In genomic region chr17:13044713-13045112, GRCh38 we compare ENCODE assay signal across 22 cellular contexts.
"Had no signal": no experiment of that assay in that cellular context is flagged by ENCODE, and none has a peak within 500 bp of the region (broad histone marks: within the 10 kb centered on the region; RNA-seq: fewer than 3 reads in every experiment).

No MANE protein-coding gene starts in this region.

- H3K27ac Mint-ChIP-seq: activated naive CD4-positive, alpha-beta T cell treated with anti-CD3 and anti-CD28 coated beads, Interleukin-2, amount 50 U/mL, for 72 hours; activated T-cell treated with anti-CD3 and anti-CD28 coated beads, Interleukin-2, amount 50 U/mL, for 24 hours; activated T-helper 17 cell treated with anti-CD3 and anti-CD28 coated beads, Interleukin-2, amount 50 U/mL, for 72 hours; natural killer cell; stimulated activated naive CD8-positive, alpha-beta T cell treated with anti-CD3 and anti-CD28 coated beads, Interleukin-15, amount 100 ng/mL, for 72 hours; T-helper 1 cell treated with Interleukin-12 subunit alpha and Interleukin-12 subunit beta and Interleukin-4 antibody, amounts not matched to agents 30 μg/mL and 1 μg/mL, for 36 hours; WTC11 had no signal

- ATAC-seq: activated naive CD4-positive, alpha-beta T cell treated with anti-CD3 and anti-CD28 coated beads, Interleukin-2, amount 50 U/mL, for 72 hours; activated T-helper 17 cell treated with anti-CD3 and anti-CD28 coated beads, Interleukin-2, amount 50 U/mL, for 72 hours; natural killer cell; pancreas; right cardiac atrium; stimulated activated naive CD8-positive, alpha-beta T cell treated with anti-CD3 and anti-CD28 coated beads, Interleukin-15, amount 100 ng/mL, for 72 hours; WTC11 had no signal

- H3K4me1 Mint-ChIP-seq: activated T-helper 17 cell treated with anti-CD3 and anti-CD28 coated beads, Interleukin-2, amount 50 U/mL, for 72 hours; central memory CD8-positive, alpha-beta T cell; natural killer cell; stimulated activated naive CD8-positive, alpha-beta T cell treated with anti-CD3 and anti-CD28 coated beads, Interleukin-15, amount 100 ng/mL, for 72 hours; WTC11 had no signal

- H3K36me3 Mint-ChIP-seq: activated naive CD4-positive, alpha-beta T cell treated with anti-CD3 and anti-CD28 coated beads, Interleukin-2, amount 50 U/mL, for 72 hours; natural killer cell; WTC11 had no signal

- DNase-seq: activated CD4-positive, alpha-beta T cell treated with anti-CD3 and anti-CD28 coated beads, Interleukin-2, amount 50 U/mL, for 4 hours; activated CD8-positive, alpha-beta memory T cell treated with anti-CD3 and anti-CD28 coated beads for 24 hours; activated CD8-positive, alpha-beta memory T cell treated with anti-CD3 and anti-CD28 coated beads, Interleukin-2, amount 50 U/mL, for 4 hours; activated T-cell treated with anti-CD3 and anti-CD28 coated beads, Interleukin-2, amount 50 U/mL, for 24 hours; adrenal gland; esophagus squamous epithelium; foreskin melanocyte; hippocampal formation; left ventricle myocardium inferior; midbrain; natural killer cell; pancreas; right cardiac atrium; stimulated activated CD4-positive, alpha-beta T cell treated with anti-CD3 and anti-CD28 coated beads, Interleukin-12 subunit alpha, Interleukin-12 subunit beta, amount 100 ng/mL, for 4 hours; stimulated activated naive CD8-positive, alpha-beta T cell treated with anti-CD3 and anti-CD28 coated beads, Interleukin-15, amount 100 ng/mL, for 72 hours; T1000; tibial artery had no signal

- H3K4me3 Mint-ChIP-seq: activated T-cell treated with anti-CD3 and anti-CD28 coated beads, Interleukin-2, amount 50 U/mL, for 24 hours; activated T-helper 17 cell treated with anti-CD3 and anti-CD28 coated beads, Interleukin-2, amount 50 U/mL, for 72 hours; central memory CD8-positive, alpha-beta T cell; natural killer cell; stimulated activated naive CD8-positive, alpha-beta T cell treated with anti-CD3 and anti-CD28 coated beads, Interleukin-15, amount 100 ng/mL, for 72 hours; T-helper 1 cell treated with Interleukin-12 subunit alpha and Interleukin-12 subunit beta and Interleukin-4 antibody, amounts not matched to agents 30 μg/mL and 1 μg/mL, for 36 hours; WTC11 had no signal

- H3K9me3 Mint-ChIP-seq: activated naive CD4-positive, alpha-beta T cell treated with anti-CD3 and anti-CD28 coated beads, Interleukin-2, amount 50 U/mL, for 72 hours; activated T-cell treated with anti-CD3 and anti-CD28 coated beads, Interleukin-2, amount 50 U/mL, for 24 hours; activated T-helper 17 cell treated with anti-CD3 and anti-CD28 coated beads, Interleukin-2, amount 50 U/mL, for 72 hours; central memory CD8-positive, alpha-beta T cell; natural killer cell; stimulated activated naive CD8-positive, alpha-beta T cell treated with anti-CD3 and anti-CD28 coated beads, Interleukin-15, amount 100 ng/mL, for 72 hours; T-helper 1 cell treated with Interleukin-12 subunit alpha and Interleukin-12 subunit beta and Interleukin-4 antibody, amounts not matched to agents 30 μg/mL and 1 μg/mL, for 36 hours had no signal
